In genomic region chr22:24521791-24522245, GRCh38 we compare ENCODE assay signal across 9 cellular contexts. TPM values are rescaled to one million over a fixed set of nuclear protein-coding genes. Genes with fewer than 3 reads are reported as not detected.
DNase-seq lines count a peak whose midpoint lies in the region; ATAC-seq and TF ChIP-seq lines count a peak whose summit lies in the region.
"Had no signal": no experiment of that assay in that cellular context is flagged by ENCODE, and none has a peak within 500 bp of the region (broad histone marks: within the 10 kb centered on the region; RNA-seq: fewer than 3 reads in every experiment).

No MANE protein-coding gene starts in this region.

- H3K4me3 Mint-ChIP-seq in Calu3 (ENCODE audit: low read depth, unreplicated experiment), result no peak overlapping the region
- H3K4me3 Mint-ChIP-seq: natural killer cell had no signal

- TF ChIP-seq EP300 in suprapubic skin (IDR thresholded peaks at IDR 0.05), result no peak

- H3K9me3 Mint-ChIP-seq in Calu3 (ENCODE audit: low read depth, unreplicated experiment), result no peaks in the 10 kb centered on the region
- H3K9me3 Mint-ChIP-seq: natural killer cell had no signal

- no peaks in the 10 kb centered on the region for H3K36me3 Mint-ChIP-seq in Calu3 (ENCODE audit: insufficient read depth, unreplicated experiment)
- H3K36me3 Mint-ChIP-seq: natural killer cell had no signal

- no peak overlapping the region for H3K27ac ChIP-seq in suprapubic skin

- H3K27ac Mint-ChIP-seq in Calu3 (ENCODE audit: unreplicated experiment), result peak overlapping the region; percentile 33

- CTCF ChIA-PET in Calu3 (lab: Charles Lee), result interaction anchor here (0.7 to 2.2 kb wide), 10 partner anchors 12 to 332 kb away, joined by 3 to 13 read pairs (median 4); no protein-coding TSS in a partner anchor

- no peaks in the 10 kb centered on the region for H3K27me3 Mint-ChIP-seq in Calu3 (ENCODE audit: unreplicated experiment)

- TF ChIP-seq POLR2A in suprapubic skin (IDR thresholded peaks at IDR 0.05), result no peak

- no peak for ATAC-seq in HG03565 (IDR thresholded peaks at IDR 0.05; ENCODE audit: unreplicated experiment)

- WGBS in suprapubic skin, result 44% methylated on average over 8 of the region's 8 CpGs

- H3K4me1 ChIP-seq in suprapubic skin, result peaks cover 19% of the 10 kb centered on the region

- H3K9me3 ChIP-seq in suprapubic skin, result no peaks in the 10 kb centered on the region

- DNase-seq in Calu3 (peak; percentile 73), HK-2 (ENCODE audit: unreplicated experiment) (peak; percentile 70), NCI-H526 treated with DMSO at 0.1 percent for 48 hours (lab: John Stamatoyannopoulos, UW) (peak; percentile 61), fibroblast of villous mesenchyme (ENCODE audit: low read depth) (peak; percentile 48), renal cortical epithelial cell (ENCODE audit: low read depth) (peak; percentile 93), suprapubic skin (ENCODE audit: low spot score in 2 of 2) (no peak)
- peak; percentile 69 for DNase-seq in activated CD8-positive, alpha-beta memory T cell treated with anti-CD3 and anti-CD28 coated beads for 24 hours
- DNase-seq: natural killer cell had no signal

- no peak overlapping the region for H3K4me3 ChIP-seq in fibroblast of villous mesenchyme (ENCODE audit: low read depth, low read length)
- H3K4me3 ChIP-seq in suprapubic skin, result no peak overlapping the region

- H3K4me1 Mint-ChIP-seq in Calu3 (ENCODE audit: low read depth, unreplicated experiment), result peaks cover 12% of the 10 kb centered on the region

- no TSS peak for BruUV-seq in Calu3 (replicated peaks; lab: Mats Ljungman, UMichigan)

- H3K36me3 ChIP-seq in suprapubic skin, result no peaks in the 10 kb centered on the region

- intact Hi-C loops in Calu3 (cut with micrococcal nuclease; ENCODE audit: unreplicated experiment), result loop anchor here (1.0 kb wide), 2 partner anchors 101 to 197 kb away; no protein-coding TSS in a partner anchor

- TF ChIP-seq CTCF in Calu3 (IDR thresholded peaks at IDR 0.05; ENCODE audit: unreplicated experiment) (peak; percentile 75), fibroblast of villous mesenchyme (IDR thresholded peaks at IDR 0.05; ENCODE audit: insufficient read depth, low read depth, low read length) (peak; percentile 52), suprapubic skin (IDR thresholded peaks at IDR 0.05) (peak in 1 of 2 donors; percentile 30)

- no peaks in the 10 kb centered on the region for H3K27me3 ChIP-seq in suprapubic skin

RNA-seq across cellular contexts. Expression of gene UPB1, which starts 26.7 kb away (rescaled TPM):
- total RNA-seq in Calu3 (2022), result 0.22 and 0.50 TPM in 2 replicates
- under 0.01 and 0.32 TPM in 2 replicates for total RNA-seq in fibroblast of villous mesenchyme
- not detected in 2 replicates for total RNA-seq in renal cortical epithelial cell
- total RNA-seq in suprapubic skin, result 1 to 10 TPM in 2 of 4 donors, under 1 TPM in 2; 0.51 to 2.4 (median 1.6) TPM

RNA-seq across cellular contexts. Expression of gene GUCD1, which starts 33.1 kb away (rescaled TPM):
- total RNA-seq in Calu3 (2022) (130 and 149 TPM in 2 replicates), fibroblast of villous mesenchyme (148 and 166 TPM in 2 replicates), renal cortical epithelial cell (129 and 169 TPM in 2 replicates), suprapubic skin (10 to 100 TPM; 75.2 to 97.5 (median 93.0) TPM)

RNA-seq across cellular contexts. Expression of gene SNRPD3, which starts 34.0 kb away (rescaled TPM):
- total RNA-seq in Calu3 (2022) (165 and 180 TPM in 2 replicates), fibroblast of villous mesenchyme (59.3 and 84.2 TPM in 2 replicates), renal cortical epithelial cell (166 and 255 TPM in 2 replicates), suprapubic skin (100 to 1,000 TPM; 168 to 208 (median 186) TPM)

Comparison
In these comparisons a context has a peak if more than half of its experiments do, and no peak if none do; other contexts are left out.
1. DNase-seq: peak in Calu3 (single experiment), HK-2 (single experiment), NCI-H526 treated with DMSO at 0.1 percent for 48 hours (single experiment), activated CD8-positive, alpha-beta memory T cell treated with anti-CD3 and anti-CD28 coated beads for 24 hours (single experiment), fibroblast of villous mesenchyme (single experiment) and renal cortical epithelial cell (single experiment); none in suprapubic skin (0 of 2).